Comparison of ENCODE assay signal across 14 cellular contexts in the genomic region with DNA sequence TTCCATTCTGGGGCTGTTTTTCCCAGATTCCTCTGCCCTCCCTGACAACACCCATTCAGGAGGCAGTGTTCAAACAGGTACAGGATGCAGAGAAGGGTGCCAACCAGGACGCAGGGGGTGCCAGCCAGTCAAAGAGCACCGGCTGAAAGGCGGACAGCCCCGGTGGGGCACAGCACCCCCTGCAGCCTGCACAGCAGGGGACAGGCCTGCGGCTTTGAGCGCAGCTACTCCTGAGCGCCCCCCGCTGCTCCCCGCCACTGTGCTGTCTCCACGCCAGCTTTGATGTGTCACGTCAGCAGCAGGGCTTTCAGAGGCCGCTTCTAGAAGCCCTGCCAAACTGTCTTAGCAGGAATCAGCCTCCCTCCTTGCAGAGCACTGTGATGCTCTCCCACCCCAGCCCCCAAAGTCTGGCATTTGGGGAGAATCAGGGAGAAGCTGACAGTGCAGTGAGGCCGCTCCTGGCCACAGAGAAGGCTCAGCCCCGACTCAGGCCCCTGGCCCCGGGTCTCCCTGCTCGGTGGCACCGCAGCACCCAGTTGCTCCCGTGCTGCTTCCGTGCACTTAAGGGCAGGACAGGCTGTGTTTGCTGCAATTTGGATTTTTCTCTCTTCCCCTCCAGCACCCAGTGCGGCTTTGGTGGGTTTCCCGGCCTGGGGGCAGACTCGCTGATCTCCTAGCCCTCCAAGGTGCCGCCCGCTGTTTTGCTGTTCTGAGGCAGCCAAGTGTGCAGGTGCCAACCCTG. TPM values are rescaled to one million over a fixed set of nuclear protein-coding genes. Genes with fewer than 3 reads are reported as not detected.
A peak's percentile ranks its signal among the peaks of the same experiment; 100 is the strongest.
DNase-seq lines count a peak whose midpoint lies in the region; ATAC-seq, FAIRE-seq and TF ChIP-seq lines count a peak whose summit lies in the region.
"Had no signal": no experiment of that assay in that cellular context is flagged by ENCODE, and none has a peak within 500 bp of the region (broad histone marks: within the 10 kb centered on the region; RNA-seq: fewer than 3 reads in every experiment).

No MANE protein-coding gene starts in this region.

- no peaks in the 10 kb centered on the region for H3K79me2 ChIP-seq in astrocyte (ENCODE audit: insufficient read depth, low read length)

- H2AFZ ChIP-seq in astrocyte (ENCODE audit: low read depth, low read length): peak overlapping the region; percentile 10

- no peak overlapping the region for H3K4me3 Mint-ChIP-seq in astrocyte (ENCODE audit: unreplicated experiment)
- H3K4me3 Mint-ChIP-seq in activated naive CD8-positive, alpha-beta T cell treated with anti-CD3 and anti-CD28 coated beads, Interleukin-2, amount 50 U/mL, for 24 hours: no peak overlapping the region
- H3K4me3 Mint-ChIP-seq: stimulated activated naive CD8-positive, alpha-beta T cell treated with anti-CD3 and anti-CD28 coated beads, Interleukin-15, Interleukin-2, amounts not matched to agents 100 ng/mL and 50 ng/mL, for 24 hours had no signal

- ATAC-seq in A549: peak; percentile 42 to 64; a peak in 5 of 6 replicates
- ATAC-seq in activated naive CD8-positive, alpha-beta T cell treated with anti-CD3 and anti-CD28 coated beads, Interleukin-2, amount 50 U/mL, for 24 hours: no peak

- WGBS in A549 (ENCODE audit: missing lambda C conversion rate): 58% methylated on average over 13 of the region's 24 CpGs

- TF ChIP-seq RAD21 in A549 (conservative IDR thresholded peaks at IDR 0.05 in 1 of 2, IDR thresholded peaks at IDR 0.05 in 1 of 2): no peak

- no peaks in the 10 kb centered on the region for H4K20me1 ChIP-seq in astrocyte (ENCODE audit: insufficient read depth, low read length)

- H3K9me3 Mint-ChIP-seq in astrocyte (ENCODE audit: unreplicated experiment): no peaks in the 10 kb centered on the region
- no peaks in the 10 kb centered on the region for H3K9me3 Mint-ChIP-seq in activated naive CD8-positive, alpha-beta T cell treated with anti-CD3 and anti-CD28 coated beads, Interleukin-2, amount 50 U/mL, for 24 hours
- H3K9me3 Mint-ChIP-seq: stimulated activated naive CD8-positive, alpha-beta T cell treated with anti-CD3 and anti-CD28 coated beads, Interleukin-15, Interleukin-2, amounts not matched to agents 100 ng/mL and 50 ng/mL, for 24 hours had no signal

- peaks cover 3% of the 10 kb centered on the region for H3K4me1 Mint-ChIP-seq in astrocyte (ENCODE audit: low read depth, unreplicated experiment)
- peaks cover 5% of the 10 kb centered on the region for H3K4me1 Mint-ChIP-seq in activated naive CD8-positive, alpha-beta T cell treated with anti-CD3 and anti-CD28 coated beads, Interleukin-2, amount 50 U/mL, for 24 hours

- H3K4me1 ChIP-seq in A549: no peaks in the 10 kb centered on the region
- H3K4me1 ChIP-seq in astrocyte (ENCODE audit: insufficient read depth, low read length): peaks cover 4% of the 10 kb centered on the region

- no peak overlapping the region for H3K4me3 ChIP-seq in A549
- no peak overlapping the region for H3K4me3 ChIP-seq in H7 (ENCODE audit: insufficient read depth, low read depth, low read length)
- H3K4me3 ChIP-seq in astrocyte (ENCODE audit: insufficient read depth, low read depth, low read length): no peak overlapping the region

- H3K27me3 Mint-ChIP-seq in astrocyte (ENCODE audit: low read depth, unreplicated experiment): peaks cover 51% of the 10 kb centered on the region
- H3K27me3 Mint-ChIP-seq in activated naive CD8-positive, alpha-beta T cell treated with anti-CD3 and anti-CD28 coated beads, Interleukin-2, amount 50 U/mL, for 24 hours: peaks cover 3% of the 10 kb centered on the region
- H3K27me3 Mint-ChIP-seq: stimulated activated naive CD8-positive, alpha-beta T cell treated with anti-CD3 and anti-CD28 coated beads, Interleukin-15, Interleukin-2, amounts not matched to agents 100 ng/mL and 50 ng/mL, for 24 hours had no signal

- H3K27ac ChIP-seq in A549: no peak overlapping the region
- H3K27ac ChIP-seq in astrocyte (ENCODE audit: low read depth, low read length): no peak overlapping the region

- H3K36me3 ChIP-seq in H7 (replicated peaks; ENCODE audit: control insufficient read depth, insufficient read depth, low read length): no peaks in the 10 kb centered on the region
- no peaks in the 10 kb centered on the region for H3K36me3 ChIP-seq in astrocyte (ENCODE audit: insufficient read depth, low read length)

- no peak overlapping the region for H3K4me2 ChIP-seq in A549
- no peak overlapping the region for H3K4me2 ChIP-seq in astrocyte (ENCODE audit: low read length)

- TF ChIP-seq POLR2A in A549 (IDR thresholded peaks at IDR 0.05; ENCODE audit: low read length): no peak

- FAIRE-seq in A549 (lab: Jason Lieb, UNC): no peak
- FAIRE-seq in astrocyte (lab: Jason Lieb, UNC): no peak
- FAIRE-seq: colon had no signal

- CTCF ChIA-PET in A549 (lab: Yijun Ruan, JAX): interaction anchor here (1.4 kb wide), 1 partner anchor 13 kb away, joined by 4 read pairs; no protein-coding TSS in a partner anchor

- H3K9ac ChIP-seq in astrocyte (ENCODE audit: low read length): no peak overlapping the region

- no peak for TF ChIP-seq EP300 in A549 (IDR thresholded peaks at IDR 0.05)

- DNase-seq in A549 (ENCODE audit: low read depth in 1 of 2, low spot score in 1 of 2) (no peak), H7 (peak; percentile 79), astrocyte (ENCODE audit: low read depth) (no peak), iPS-NIHi7 (ENCODE audit: extremely low spot score) (peak; percentile 48), GDM1 (lab: John Stamatoyannopoulos, UW) (no peak), NCI-H1694 (lab: John Stamatoyannopoulos, UW) (no peak)
- DNase-seq in activated CD4-positive, alpha-beta T cell treated with anti-CD3 and anti-CD28 coated beads, Interleukin-2, amount 50 U/mL, for 1 hour: no peak
- DNase-seq in activated naive CD8-positive, alpha-beta T cell treated with anti-CD3 and anti-CD28 coated beads, Interleukin-2, amount 50 U/mL, for 24 hours: no peak
- DNase-seq: hippocampal formation; NCI-H526 treated with DMSO at 0.1 percent for 48 hours; stimulated activated CD4-positive, alpha-beta T cell treated with anti-CD3 and anti-CD28 coated beads, Interleukin-15, amount 100 ng/mL, for 24 hours had no signal

- no peaks in the 10 kb centered on the region for H3K9me3 ChIP-seq in A549
- no peaks in the 10 kb centered on the region for H3K9me3 ChIP-seq in astrocyte (ENCODE audit: insufficient read depth, low read depth, low read length)

- peaks cover 1% of the 10 kb centered on the region for H3K36me3 Mint-ChIP-seq in astrocyte (ENCODE audit: low read depth, unreplicated experiment)
- H3K36me3 Mint-ChIP-seq in activated naive CD8-positive, alpha-beta T cell treated with anti-CD3 and anti-CD28 coated beads, Interleukin-2, amount 50 U/mL, for 24 hours (ENCODE audit: low read depth): no peaks in the 10 kb centered on the region

- no peak for TF ChIP-seq CTCF in A549 (IDR thresholded peaks at IDR 0.05)
- peak; percentile 3 for TF ChIP-seq CTCF in astrocyte (IDR thresholded peaks at IDR 0.05; ENCODE audit: insufficient read depth, low read depth, low read length)

- H3K27me3 ChIP-seq in H7 (ENCODE audit: control insufficient read depth, insufficient read depth, low read length) (no peaks in the 10 kb centered on the region), astrocyte (ENCODE audit: insufficient read depth, low read length) (peaks cover 8% of the 10 kb centered on the region)

- POLR2A ChIA-PET in A549 (lab: Yijun Ruan, JAX): interaction anchor here (0.6 kb wide), 1 partner anchor 42 kb away, joined by 3 read pairs; no protein-coding TSS in a partner anchor

- no peak overlapping the region for H3K27ac Mint-ChIP-seq in astrocyte (ENCODE audit: unreplicated experiment)
- no peak overlapping the region for H3K27ac Mint-ChIP-seq in activated naive CD8-positive, alpha-beta T cell treated with anti-CD3 and anti-CD28 coated beads, Interleukin-2, amount 50 U/mL, for 24 hours
- H3K27ac Mint-ChIP-seq: stimulated activated naive CD8-positive, alpha-beta T cell treated with anti-CD3 and anti-CD28 coated beads, Interleukin-15, Interleukin-2, amounts not matched to agents 100 ng/mL and 50 ng/mL, for 24 hours had no signal

TF ChIP-seq in A549, 52 proteins besides CTCF, POLR2A, EP300 and RAD21 (continues in another document):
- TF ChIP-seq HOXB13 (CRISPR knock-in tag; IDR thresholded peaks at IDR 0.05; ENCODE audit: low read depth) (no peak), EHF (CRISPR knock-in tag; IDR thresholded peaks at IDR 0.05) (no peak), FOSL2 (IDR thresholded peaks at IDR 0.05) (no peak), FOSL2 (CRISPR knock-in tag; IDR thresholded peaks at IDR 0.05) (no peak), NFE2L2 (conservative IDR thresholded peaks at IDR 0.05; ENCODE audit: low read length) (no peak), CBX8 (IDR thresholded peaks at IDR 0.05) (no peak), RARB (CRISPR knock-in tag; IDR thresholded peaks at IDR 0.05) (no peak)
- TF ChIP-seq, protein P1, sequence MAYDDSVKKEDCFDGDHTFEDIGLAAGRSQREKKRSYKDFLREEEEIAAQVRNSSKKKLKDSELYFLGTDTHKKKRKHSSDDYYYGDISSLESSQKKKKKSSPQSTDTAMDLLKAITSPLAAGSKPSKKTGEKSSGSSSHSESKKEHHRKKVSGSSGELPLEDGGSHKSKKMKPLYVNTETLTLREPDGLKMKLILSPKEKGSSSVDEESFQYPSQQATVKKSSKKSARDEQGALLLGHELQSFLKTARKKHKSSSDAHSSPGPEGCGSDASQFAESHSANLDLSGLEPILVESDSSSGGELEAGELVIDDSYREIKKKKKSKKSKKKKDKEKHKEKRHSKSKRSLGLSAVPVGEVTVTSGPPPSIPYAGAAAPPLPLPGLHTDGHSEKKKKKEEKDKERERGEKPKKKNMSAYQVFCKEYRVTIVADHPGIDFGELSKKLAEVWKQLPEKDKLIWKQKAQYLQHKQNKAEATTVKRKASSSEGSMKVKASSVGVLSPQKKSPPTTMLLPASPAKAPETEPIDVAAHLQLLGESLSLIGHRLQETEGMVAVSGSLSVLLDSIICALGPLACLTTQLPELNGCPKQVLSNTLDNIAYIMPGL (CRISPR knock-in tag; IDR thresholded peaks at IDR 0.05; ENCODE audit: borderline replicate concordance): no peak

RNA-seq across cellular contexts. Expression of gene AK8, which starts 20.3 kb away (rescaled TPM):
- polyA plus RNA-seq in A549 (2011; rRNA removed) (0.61 and 0.77 TPM in 2 replicates), A549 (2017; fragmentation: RNase III; extraction: RNeasy Plus Mini Kit Qiagen cat#74134 plus additional on column Dnase treatment) (0.61 to 0.63 TPM (median 0.62 TPM) in 3 replicates)
- polyA plus RNA-seq in A549 (2012; cell fraction: cytosol; rRNA removed): 0.51 and 0.54 TPM in 2 replicates
- polyA plus RNA-seq in A549 (2012; cell fraction: nucleus; rRNA removed): 0.86 and 1.1 TPM in 2 replicates
- 1.4 and 2.1 TPM in 2 replicates for polyA minus RNA-seq in A549 (2011; rRNA and poly(A)+ RNA removed)
- total RNA-seq in H7 (2014; rRNA removed; shearing (Covaris generic)): 0.24 and 0.37 TPM in 2 replicates
- 0.27 and 0.84 TPM in 2 replicates for total RNA-seq in astrocyte
- total RNA-seq: T-helper 1 cell treated with Interleukin-12 subunit alpha and Interleukin-12 subunit beta and Interleukin-4 antibody, amounts not matched to agents 30 ng/mL and 1 ng/mL, for 36 hours had no signal

RNA-seq across cellular contexts. Expression of gene SPACA9, which starts 20.9 kb away (rescaled TPM):
- polyA plus RNA-seq in A549 (2011; rRNA removed) (3.1 and 4.1 TPM in 2 replicates), A549 (2017; fragmentation: RNase III; extraction: RNeasy Plus Mini Kit Qiagen cat#74134 plus additional on column Dnase treatment) (3.6 to 4.7 TPM (median 3.7 TPM) in 3 replicates)
- polyA plus RNA-seq in A549 (2012; cell fraction: cytosol; rRNA removed): 4.7 and 5.5 TPM in 2 replicates
- 3.7 and 3.8 TPM in 2 replicates for polyA plus RNA-seq in A549 (2012; cell fraction: nucleus; rRNA removed)
- polyA minus RNA-seq in A549 (2011; rRNA and poly(A)+ RNA removed): 4.7 and 5.4 TPM in 2 replicates
- total RNA-seq in H7 (2014; rRNA removed; shearing (Covaris generic)): 0.67 and 0.80 TPM in 2 replicates
- total RNA-seq in astrocyte: 3.9 and 5.0 TPM in 2 replicates

Comparison
In these comparisons a context has a peak if more than half of its experiments do, and no peak if none do; other contexts are left out.
1. DNase-seq: peak in H7 (single experiment) and iPS-NIHi7 (single experiment); none in A549 (0 of 2), astrocyte (single experiment), GDM1 (single experiment), NCI-H1694 (single experiment), activated CD4-positive, alpha-beta T cell treated with anti-CD3 and anti-CD28 coated beads, Interleukin-2, amount 50 U/mL, for 1 hour (single experiment) and activated naive CD8-positive, alpha-beta T cell treated with anti-CD3 and anti-CD28 coated beads, Interleukin-2, amount 50 U/mL, for 24 hours (single experiment).